8 cellular contexts compared by ENCODE assay signal in the genomic region with DNA sequence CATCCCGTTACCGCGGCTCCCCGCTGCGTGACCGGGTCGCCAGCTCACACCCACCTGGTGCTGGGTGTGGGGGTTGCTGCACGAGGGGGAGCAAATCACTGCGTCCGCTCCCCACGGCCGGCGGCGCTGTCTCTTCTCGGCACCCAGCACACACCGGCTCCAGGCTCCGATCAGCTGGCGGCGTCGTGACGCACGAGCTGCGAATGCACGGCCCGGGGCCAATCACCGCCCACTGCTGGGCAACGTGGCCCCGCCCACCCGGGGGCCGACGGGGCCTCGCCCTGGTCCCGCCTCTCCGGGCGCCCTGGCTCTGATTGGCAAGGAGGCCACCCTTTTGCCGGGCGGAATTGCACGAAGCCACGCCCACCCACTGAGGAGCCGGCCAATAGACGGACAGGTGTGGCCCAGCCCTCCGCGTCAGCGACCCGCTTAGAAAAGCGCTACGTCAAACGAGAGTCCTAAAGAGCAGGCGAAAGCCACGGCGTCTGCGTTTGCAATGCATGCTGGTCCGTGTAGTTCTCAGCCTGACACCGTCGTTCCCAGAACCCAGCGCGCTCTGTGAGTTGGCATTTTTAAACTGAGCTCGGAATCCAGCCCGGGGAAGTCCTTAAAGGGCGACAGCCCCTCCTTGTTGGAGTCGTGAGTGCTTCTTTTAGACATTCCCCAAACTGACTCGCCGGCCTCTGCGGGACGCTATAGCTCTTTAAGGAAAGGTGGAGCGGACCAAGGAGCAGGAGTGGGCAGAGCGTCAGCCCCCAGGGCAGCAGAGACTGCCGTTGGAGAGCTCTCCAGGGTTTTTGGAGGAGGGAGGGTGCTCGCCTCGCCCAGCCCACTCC. TPM values are rescaled to one million over a fixed set of nuclear protein-coding genes. Genes with fewer than 3 reads are reported as not detected.
DNase-seq lines count a peak whose midpoint lies in the region; ATAC-seq and TF ChIP-seq lines count a peak whose summit lies in the region.

No MANE protein-coding gene starts in this region.

- peak overlapping the region; percentile 92 for H3K27ac Mint-ChIP-seq in activated CD4-positive, alpha-beta T cell treated with anti-CD3 and anti-CD28 coated beads, Interleukin-2, amount 10 ng/mL, durations not matched to agents 7 days and 5 days

- peak; percentile 66 for ATAC-seq in HG03460 (IDR thresholded peaks at IDR 0.05; ENCODE audit: unreplicated experiment)

- DNase-seq in BJ (ENCODE audit: low read depth) (peak; percentile 100), GM19240 (ENCODE audit: insufficient read length, low spot score) (peak; percentile 99), NCI-H526 (lab: John Stamatoyannopoulos, UW) (peak; percentile 97 to 99), cortex of kidney (lab: John Stamatoyannopoulos, UW) (peak; percentile 76), left kidney (ENCODE audit: low read depth, low spot score) (peak; percentile 100)
- DNase-seq in activated CD4-positive, alpha-beta T cell treated with anti-CD3 and anti-CD28 coated beads, Interleukin-2, amount 10 ng/mL, durations not matched to agents 7 days and 5 days, result peak; percentile 100
- DNase-seq in stimulated activated CD4-positive, alpha-beta T cell treated with anti-CD3 and anti-CD28 coated beads, Interleukin-2, amount 100 ng/mL, for 24 hours, result peak; percentile 100

- peak overlapping the region; percentile 97 for H3K4me3 Mint-ChIP-seq in activated CD4-positive, alpha-beta T cell treated with anti-CD3 and anti-CD28 coated beads, Interleukin-2, amount 10 ng/mL, durations not matched to agents 7 days and 5 days

- H3K36me3 Mint-ChIP-seq in activated CD4-positive, alpha-beta T cell treated with anti-CD3 and anti-CD28 coated beads, Interleukin-2, amount 10 ng/mL, durations not matched to agents 7 days and 5 days (ENCODE audit: low read depth), result peaks cover 12% of the 10 kb centered on the region

- H3K9me3 Mint-ChIP-seq in activated CD4-positive, alpha-beta T cell treated with anti-CD3 and anti-CD28 coated beads, Interleukin-2, amount 10 ng/mL, durations not matched to agents 7 days and 5 days, result no peaks in the 10 kb centered on the region

- peaks cover 42% of the 10 kb centered on the region for H3K4me1 Mint-ChIP-seq in activated CD4-positive, alpha-beta T cell treated with anti-CD3 and anti-CD28 coated beads, Interleukin-2, amount 10 ng/mL, durations not matched to agents 7 days and 5 days

- POLR2A ChIA-PET in BJ (lab: Charles Lee), result interaction anchor here (0.5 to 1.6 kb wide), 13 partner anchors 8 to 743 kb away, joined by 3 to 18 read pairs (median 4); no protein-coding TSS in a partner anchor
- POLR2A ChIA-PET in activated CD4-positive, alpha-beta T cell treated with anti-CD3 and anti-CD28 coated beads, Interleukin-2, amount 10 ng/mL, durations not matched to agents 7 days and 5 days (lab: Charles Lee), result interaction anchor here (0.6 to 1.2 kb wide), 2 partner anchors 40 to 113 kb away, joined by 3 to 4 read pairs; partner anchors contain the start of genes RPA1 and SMYD4

- no peaks in the 10 kb centered on the region for H3K27me3 ChIP-seq in BJ (ENCODE audit: control insufficient read depth, insufficient read depth, low read length)

- TF ChIP-seq CTCF in BJ (IDR thresholded peaks at IDR 0.05; ENCODE audit: insufficient read depth, low read depth, low read length), result peak; percentile 37

- peaks cover 23% of the 10 kb centered on the region for H3K36me3 ChIP-seq in BJ (ENCODE audit: control insufficient read depth, insufficient read depth, low read length)

- peak overlapping the region; percentile 97 for H3K4me3 ChIP-seq in BJ (ENCODE audit: low read depth, low read length)

- CTCF ChIA-PET in BJ (lab: Yijun Ruan, JAX), result interaction anchor here (0.6 to 10.5 kb wide), 10 partner anchors 36 to 457 kb away, joined by 3 to 224 read pairs (median 5); partner anchors contain the start of gene RILP
- CTCF ChIA-PET in activated CD4-positive, alpha-beta T cell treated with anti-CD3 and anti-CD28 coated beads, Interleukin-2, amount 10 ng/mL, durations not matched to agents 7 days and 5 days (lab: Charles Lee), result interaction anchor here (0.7 to 1.9 kb wide), 10 partner anchors 9 to 529 kb away, joined by 3 to 14 read pairs (median 5); partner anchors contain the start of genes RILP and RTN4RL1

- H3K27me3 Mint-ChIP-seq in activated CD4-positive, alpha-beta T cell treated with anti-CD3 and anti-CD28 coated beads, Interleukin-2, amount 10 ng/mL, durations not matched to agents 7 days and 5 days, result peaks cover 10% of the 10 kb centered on the region

RNA-seq across cellular contexts. Expression of gene TLCD2, which starts 6.1 kb away (rescaled TPM):
- polyA plus RNA-seq in BJ (2011; rRNA removed), result 2.5 and 3.9 TPM in 2 replicates
- polyA minus RNA-seq in BJ (2011; rRNA and poly(A)+ RNA removed), result 2.6 and 3.4 TPM in 2 replicates
- under 1 TPM; 0.07 to 0.12 TPM for total RNA-seq in activated CD4-positive, alpha-beta T cell treated with anti-CD3 and anti-CD28 coated beads, Interleukin-2, amount 10 ng/mL, durations not matched to agents 7 days and 5 days

RNA-seq across cellular contexts. Expression of gene WDR81, which starts 8.2 kb away (rescaled TPM):
- 3.0 and 4.8 TPM in 2 replicates for polyA plus RNA-seq in BJ (2011; rRNA removed)
- polyA minus RNA-seq in BJ (2011; rRNA and poly(A)+ RNA removed), result 5.9 and 6.3 TPM in 2 replicates
- 10 to 100 TPM; 50.7 to 57.9 TPM for total RNA-seq in activated CD4-positive, alpha-beta T cell treated with anti-CD3 and anti-CD28 coated beads, Interleukin-2, amount 10 ng/mL, durations not matched to agents 7 days and 5 days

RNA-seq across cellular contexts. Expression of gene SERPINF2, which starts 26.4 kb away (rescaled TPM):
- polyA plus RNA-seq in BJ (2011; rRNA removed), result 0.02 TPM in 1 of 2 replicates, not detected in the other
- 0.15 TPM in 1 of 2 replicates, not detected in the other for polyA minus RNA-seq in BJ (2011; rRNA and poly(A)+ RNA removed)
- total RNA-seq in activated CD4-positive, alpha-beta T cell treated with anti-CD3 and anti-CD28 coated beads, Interleukin-2, amount 10 ng/mL, durations not matched to agents 7 days and 5 days, result 1 to 10 TPM in 1 of 2 experiments, under 1 TPM in 1; 0.79 to 1.3 TPM

RNA-seq across cellular contexts. Expression of gene PRPF8, which starts 31.6 kb away (rescaled TPM):
- 113 and 194 TPM in 2 replicates for polyA plus RNA-seq in BJ (2011; rRNA removed)
- 292 and 302 TPM in 2 replicates for polyA minus RNA-seq in BJ (2011; rRNA and poly(A)+ RNA removed)
- total RNA-seq in activated CD4-positive, alpha-beta T cell treated with anti-CD3 and anti-CD28 coated beads, Interleukin-2, amount 10 ng/mL, durations not matched to agents 7 days and 5 days, result 100 to 1,000 TPM; 302 to 316 TPM

RNA-seq across cellular contexts. Expression of gene SERPINF1, which starts 45.6 kb away (rescaled TPM):
- polyA plus RNA-seq in BJ (2011; rRNA removed), result 174 and 221 TPM in 2 replicates
- 23.8 and 25.7 TPM in 2 replicates for polyA minus RNA-seq in BJ (2011; rRNA and poly(A)+ RNA removed)
- 1 to 10 TPM; 1.3 to 2.0 TPM for total RNA-seq in activated CD4-positive, alpha-beta T cell treated with anti-CD3 and anti-CD28 coated beads, Interleukin-2, amount 10 ng/mL, durations not matched to agents 7 days and 5 days

Comparison
In these comparisons a context has a peak if more than half of its experiments do, and no peak if none do; other contexts are left out.
1. Peak in every context shown above with its lines: DNase-seq, ATAC-seq and H3K4me3 ChIP-seq.